In genomic region chr9:89534464-89534863, GRCh38 we compare ENCODE assay signal across 16 cellular contexts. TPM values are rescaled to one million over a fixed set of nuclear protein-coding genes. Genes with fewer than 3 reads are reported as not detected.
DNase-seq lines count a peak whose midpoint lies in the region; ATAC-seq and TF ChIP-seq lines count a peak whose summit lies in the region.
"Had no signal": no experiment of that assay in that cellular context is flagged by ENCODE, and none has a peak within 500 bp of the region (broad histone marks: within the 10 kb centered on the region; RNA-seq: fewer than 3 reads in every experiment).

No MANE protein-coding gene starts in this region.

- H3K27me3 ChIP-seq in mammary epithelial cell (ENCODE audit: insufficient read depth, low read length): peaks cover 2% of the 10 kb centered on the region
- H3K27me3 ChIP-seq: sigmoid colon, SJSA1, upper lobe of right lung had no signal

- dilution Hi-C loops in mammary epithelial cell (cut with HindIII; ENCODE audit: low sequenced_read_pairs): no loop called here

- no peaks in the 10 kb centered on the region for H3K79me2 ChIP-seq in mammary epithelial cell (ENCODE audit: insufficient read depth, low read length)

- intact Hi-C loops in activated CD4-positive, alpha-beta memory T cell treated with anti-CD3 and anti-CD28 coated beads for 36 hours (cut with micrococcal nuclease): no loop called here
- intact Hi-C loops in mammary epithelial cell (cut with micrococcal nuclease): no loop called here

- no peaks in the 10 kb centered on the region for H3K9me3 Mint-ChIP-seq in activated T-cell treated with anti-CD3 and anti-CD28 coated beads, Interleukin-2, amount 50 U/mL, for 72 hours
- no peaks in the 10 kb centered on the region for H3K9me3 Mint-ChIP-seq in activated T-cell treated with anti-CD3 and anti-CD28 coated beads, Interleukin-2, amount 50 U/mL, for 4 hours
- H3K9me3 Mint-ChIP-seq in activated CD4-positive, alpha-beta memory T cell treated with anti-CD3 and anti-CD28 coated beads for 36 hours: no peaks in the 10 kb centered on the region
- H3K9me3 Mint-ChIP-seq in immature natural killer cell: no peaks in the 10 kb centered on the region
- H3K9me3 Mint-ChIP-seq in stimulated activated memory B cell treated with anti-CD40 and anti-IgM and Interleukin-4, amounts not matched to agents 10 μg/mL and 1 μg/mL and 100 μg/mL, for 72 hours: no peaks in the 10 kb centered on the region
- H3K9me3 Mint-ChIP-seq in endothelial cell (ENCODE audit: unreplicated experiment): no peaks in the 10 kb centered on the region

- no TSS peak for BruUV-seq in mammary epithelial cell (replicated peaks; lab: Mats Ljungman, UMichigan)

- no peaks in the 10 kb centered on the region for H3K4me1 ChIP-seq in mammary epithelial cell (ENCODE audit: insufficient read depth, low read length)
- H3K4me1 ChIP-seq: sigmoid colon, SJSA1 had no signal

- H3K4me2 ChIP-seq in mammary epithelial cell (ENCODE audit: insufficient read depth, low read depth, low read length): no peak overlapping the region

- in situ Hi-C loops in mammary epithelial cell (cut with MboI; ENCODE audit: low sequenced_read_pairs in 2 of 2): no loop called here

- peaks cover 94% of the 10 kb centered on the region for H3K4me1 Mint-ChIP-seq in activated T-cell treated with anti-CD3 and anti-CD28 coated beads, Interleukin-2, amount 50 U/mL, for 72 hours (ENCODE audit: low read depth)
- H3K4me1 Mint-ChIP-seq in activated T-cell treated with anti-CD3 and anti-CD28 coated beads, Interleukin-2, amount 50 U/mL, for 4 hours (ENCODE audit: low read depth): peaks cover 96% of the 10 kb centered on the region
- peaks cover 94% of the 10 kb centered on the region for H3K4me1 Mint-ChIP-seq in activated CD4-positive, alpha-beta memory T cell treated with anti-CD3 and anti-CD28 coated beads for 36 hours (ENCODE audit: low read depth)
- H3K4me1 Mint-ChIP-seq in immature natural killer cell (peaks cover 98 to 100% of the 10 kb centered on the region in 2 donors), endothelial cell (ENCODE audit: unreplicated experiment) (peaks cover 6% of the 10 kb centered on the region)
- peaks cover 41% of the 10 kb centered on the region for H3K4me1 Mint-ChIP-seq in stimulated activated memory B cell treated with anti-CD40 and anti-IgM and Interleukin-4, amounts not matched to agents 10 μg/mL and 1 μg/mL and 100 μg/mL, for 72 hours

- no peak overlapping the region for H2AFZ ChIP-seq in mammary epithelial cell (ENCODE audit: low read depth, low read length)

- ATAC-seq in activated T-cell treated with anti-CD3 and anti-CD28 coated beads, Interleukin-2, amount 50 U/mL, for 72 hours (replicated peaks in 1 of 2): no peak
- ATAC-seq in activated T-cell treated with anti-CD3 and anti-CD28 coated beads, Interleukin-2, amount 50 U/mL, for 4 hours: no peak
- no peak for ATAC-seq in stimulated activated memory B cell treated with anti-CD40 and anti-IgM and Interleukin-4, amounts not matched to agents 10 μg/mL and 1 μg/mL and 100 μg/mL, for 72 hours
- ATAC-seq: HCT116, upper lobe of right lung had no signal

- no peak overlapping the region for H3K9ac ChIP-seq in mammary epithelial cell (ENCODE audit: insufficient read depth, low read length)

- CTCF ChIA-PET in activated CD4-positive, alpha-beta memory T cell treated with anti-CD3 and anti-CD28 coated beads for 36 hours (lab: Charles Lee): interaction anchor here (1.2 to 1.4 kb wide), 2 partner anchors 12 to 15 kb away, joined by 4 to 5 read pairs; no protein-coding TSS in a partner anchor
- CTCF ChIA-PET in mammary epithelial cell (lab: Charles Lee; ENCODE audit: low non-redundant PET): no interaction called here

- H3K36me3 Mint-ChIP-seq in activated T-cell treated with anti-CD3 and anti-CD28 coated beads, Interleukin-2, amount 50 U/mL, for 72 hours (ENCODE audit: insufficient read depth in 2 of 2): peaks cover 0 to 2% of the 10 kb centered on the region in 2 donors
- no peaks in the 10 kb centered on the region for H3K36me3 Mint-ChIP-seq in activated T-cell treated with anti-CD3 and anti-CD28 coated beads, Interleukin-2, amount 50 U/mL, for 4 hours (ENCODE audit: insufficient read depth)
- H3K36me3 Mint-ChIP-seq in activated CD4-positive, alpha-beta memory T cell treated with anti-CD3 and anti-CD28 coated beads for 36 hours: no peaks in the 10 kb centered on the region
- H3K36me3 Mint-ChIP-seq in immature natural killer cell (no peaks in the 10 kb centered on the region), endothelial cell (ENCODE audit: low read depth, unreplicated experiment) (no peaks in the 10 kb centered on the region)
- no peaks in the 10 kb centered on the region for H3K36me3 Mint-ChIP-seq in stimulated activated memory B cell treated with anti-CD40 and anti-IgM and Interleukin-4, amounts not matched to agents 10 μg/mL and 1 μg/mL and 100 μg/mL, for 72 hours

- H3K27me3 Mint-ChIP-seq in activated T-cell treated with anti-CD3 and anti-CD28 coated beads, Interleukin-2, amount 50 U/mL, for 72 hours (ENCODE audit: low read depth): no peaks in the 10 kb centered on the region
- H3K27me3 Mint-ChIP-seq in activated T-cell treated with anti-CD3 and anti-CD28 coated beads, Interleukin-2, amount 50 U/mL, for 4 hours (ENCODE audit: low read depth): no peaks in the 10 kb centered on the region
- H3K27me3 Mint-ChIP-seq in activated CD4-positive, alpha-beta memory T cell treated with anti-CD3 and anti-CD28 coated beads for 36 hours: no peaks in the 10 kb centered on the region
- peaks cover 0 to 3% (median 0%) of the 10 kb centered on the region in 3 donors for H3K27me3 Mint-ChIP-seq in immature natural killer cell (ENCODE audit: low read depth in 3 of 3)
- no peaks in the 10 kb centered on the region for H3K27me3 Mint-ChIP-seq in stimulated activated memory B cell treated with anti-CD40 and anti-IgM and Interleukin-4, amounts not matched to agents 10 μg/mL and 1 μg/mL and 100 μg/mL, for 72 hours
- H3K27me3 Mint-ChIP-seq in endothelial cell (ENCODE audit: unreplicated experiment): peaks cover 4% of the 10 kb centered on the region

- peak overlapping the region; percentile 68 for H3K27ac Mint-ChIP-seq in activated T-cell treated with anti-CD3 and anti-CD28 coated beads, Interleukin-2, amount 50 U/mL, for 72 hours
- peak overlapping the region; percentile 79 for H3K27ac Mint-ChIP-seq in activated CD4-positive, alpha-beta memory T cell treated with anti-CD3 and anti-CD28 coated beads for 36 hours
- H3K27ac Mint-ChIP-seq in immature natural killer cell (peak overlapping the region; percentile 90 to 96 (median 94)), endothelial cell (ENCODE audit: unreplicated experiment) (no peak overlapping the region)
- H3K27ac Mint-ChIP-seq in stimulated activated memory B cell treated with anti-CD40 and anti-IgM and Interleukin-4, amounts not matched to agents 10 μg/mL and 1 μg/mL and 100 μg/mL, for 72 hours: peak overlapping the region; percentile 47

- no peak for DNase-seq in activated T-cell treated with anti-CD3 and anti-CD28 coated beads, Interleukin-2, amount 50 U/mL, for 72 hours
- DNase-seq in activated T-cell treated with anti-CD3 and anti-CD28 coated beads, Interleukin-2, amount 50 U/mL, for 4 hours: no peak
- DNase-seq in activated CD4-positive, alpha-beta memory T cell treated with anti-CD3 and anti-CD28 coated beads for 36 hours: no peak
- DNase-seq in immature natural killer cell (no peak), mammary epithelial cell (no peak), endothelial cell (ENCODE audit: low spot score) (no peak), GM19240 (ENCODE audit: insufficient read length, low spot score) (no peak)
- DNase-seq: amniotic stem cell; NCI-H2081; NCI-H524; sigmoid colon; stimulated activated CD4-positive, alpha-beta T cell treated with anti-CD3 and anti-CD28 coated beads, Interleukin-2, amount 100 ng/mL, for 48 hours; upper lobe of right lung had no signal

- no peak overlapping the region for H3K4me3 ChIP-seq in mammary epithelial cell (replicated peaks in 1 of 3; ENCODE audit: insufficient read depth in 1 of 3, low read depth in 2 of 3, low read length in 3 of 3)
- H3K4me3 ChIP-seq: sigmoid colon, SJSA1, upper lobe of right lung had no signal

- no peak overlapping the region for H3K27ac ChIP-seq in mammary epithelial cell (ENCODE audit: insufficient read depth, low read depth, low read length)
- H3K27ac ChIP-seq: sigmoid colon, SJSA1 had no signal

- 89% methylated on average over 8 of the region's 9 CpGs for WGBS in mammary epithelial cell (ENCODE audit: low coverage, missing lambda C conversion rate)

- TF ChIP-seq CTCF in mammary epithelial cell (conservative IDR thresholded peaks at IDR 0.05 in 1 of 2, IDR thresholded peaks at IDR 0.05 in 1 of 2; ENCODE audit: extremely low read depth in 1 of 2, insufficient read depth in 1 of 2, low read depth in 1 of 2, low read length in 2 of 2): no peak
- no peak for TF ChIP-seq CTCF in endothelial cell (IDR thresholded peaks at IDR 0.05; ENCODE audit: unreplicated experiment)

- H3K36me3 ChIP-seq in mammary epithelial cell (ENCODE audit: insufficient read depth, low read length): no peaks in the 10 kb centered on the region
- H3K36me3 ChIP-seq: sigmoid colon, SJSA1, upper lobe of right lung had no signal

- H4K20me1 ChIP-seq in mammary epithelial cell (ENCODE audit: insufficient read depth, low read length): no peaks in the 10 kb centered on the region

- peak overlapping the region; percentile 20 to 33 for H3K4me3 Mint-ChIP-seq in activated T-cell treated with anti-CD3 and anti-CD28 coated beads, Interleukin-2, amount 50 U/mL, for 72 hours
- H3K4me3 Mint-ChIP-seq in activated T-cell treated with anti-CD3 and anti-CD28 coated beads, Interleukin-2, amount 50 U/mL, for 4 hours: no peak overlapping the region
- H3K4me3 Mint-ChIP-seq in activated CD4-positive, alpha-beta memory T cell treated with anti-CD3 and anti-CD28 coated beads for 36 hours: no peak overlapping the region
- H3K4me3 Mint-ChIP-seq in immature natural killer cell (peak overlapping the region; percentile 36 to 88 (median 75)), endothelial cell (ENCODE audit: unreplicated experiment) (no peak overlapping the region)
- no peak overlapping the region for H3K4me3 Mint-ChIP-seq in stimulated activated memory B cell treated with anti-CD40 and anti-IgM and Interleukin-4, amounts not matched to agents 10 μg/mL and 1 μg/mL and 100 μg/mL, for 72 hours

- no peaks in the 10 kb centered on the region for H3K9me3 ChIP-seq in mammary epithelial cell (replicated peaks; ENCODE audit: insufficient read depth, low read length)
- H3K9me3 ChIP-seq: sigmoid colon, SJSA1, upper lobe of right lung had no signal

- POLR2A ChIA-PET in activated CD4-positive, alpha-beta memory T cell treated with anti-CD3 and anti-CD28 coated beads for 36 hours (lab: Charles Lee): no interaction called here

RNA-seq across cellular contexts. Expression of gene SEMA4D, which starts 36.6 kb away (rescaled TPM):
- total RNA-seq in activated T-cell treated with anti-CD3 and anti-CD28 coated beads, Interleukin-2, amount 50 U/mL, for 72 hours: 100 to 1,000 TPM; 182 to 198 TPM
- 100 to 1,000 TPM; 248 to 348 (median 344) TPM for total RNA-seq in activated T-cell treated with anti-CD3 and anti-CD28 coated beads, Interleukin-2, amount 50 U/mL, for 4 hours
- 100 to 1,000 TPM; 159 to 161 TPM for total RNA-seq in activated CD4-positive, alpha-beta memory T cell treated with anti-CD3 and anti-CD28 coated beads for 36 hours
- polyA plus RNA-seq in immature natural killer cell (10 to 100 TPM; 45.8 to 80.6 (median 47.0) TPM), mammary epithelial cell (0.71 TPM)
- total RNA-seq in mammary epithelial cell (1 to 10 TPM; 1.7 to 2.3 TPM), endothelial cell (ENCODE audit: unreplicated experiment) (14.8 TPM)
- polyA minus RNA-seq in mammary epithelial cell: 2.5 TPM

Comparison
In these comparisons a context has a peak if more than half of its experiments do, and no peak if none do; other contexts are left out.
1. H3K4me3 Mint-ChIP-seq: peak in activated T-cell treated with anti-CD3 and anti-CD28 coated beads, Interleukin-2, amount 50 U/mL, for 72 hours (2 of 2) and immature natural killer cell (5 of 5); none in activated T-cell treated with anti-CD3 and anti-CD28 coated beads, Interleukin-2, amount 50 U/mL, for 4 hours (single experiment), activated CD4-positive, alpha-beta memory T cell treated with anti-CD3 and anti-CD28 coated beads for 36 hours (single experiment), stimulated activated memory B cell treated with anti-CD40 and anti-IgM and Interleukin-4, amounts not matched to agents 10 μg/mL and 1 μg/mL and 100 μg/mL, for 72 hours (single experiment) and endothelial cell (single experiment).
2. RNA of gene SEMA4D, which starts 36.6 kb away (total RNA-seq): 248 to 348 TPM in activated T-cell treated with anti-CD3 and anti-CD28 coated beads, Interleukin-2, amount 50 U/mL, for 4 hours, 182 to 198 TPM in activated T-cell treated with anti-CD3 and anti-CD28 coated beads, Interleukin-2, amount 50 U/mL, for 72 hours and 159 to 161 TPM in activated CD4-positive, alpha-beta memory T cell treated with anti-CD3 and anti-CD28 coated beads for 36 hours; 14.8 TPM in endothelial cell (single experiment) and 1.7 to 2.3 TPM in mammary epithelial cell; every median in the first group is over 10 times any median in the second.